Comparison of ENCODE assay signal across 14 cellular contexts in genomic region chr6:62528894-62529526, GRCh38.
"Had no signal": no experiment of that assay in that cellular context is flagged by ENCODE, and none has a peak within 500 bp of the region (broad histone marks: within the 10 kb centered on the region; RNA-seq: fewer than 3 reads in every experiment).

No MANE protein-coding gene starts in this region.

- H3K27ac Mint-ChIP-seq: activated B cell treated with CpG ODN at 0.5 μM for 24 hours; activated CD4-positive, alpha-beta T cell treated with anti-CD3 and anti-CD28 coated beads, Interleukin-2, amount 10 ng/mL, durations not matched to agents 24 days and 14 days; activated naive CD4-positive, alpha-beta T cell treated with anti-CD3 and anti-CD28 coated beads for 36 hours; nephron progenitor cell had no signal

- H3K4me3 ChIP-seq: gastrocnemius medialis, psoas muscle had no signal

- H3K4me3 Mint-ChIP-seq: activated B cell treated with CpG ODN at 0.5 μM for 24 hours; activated CD4-positive, alpha-beta T cell treated with anti-CD3 and anti-CD28 coated beads, Interleukin-2, amount 10 ng/mL, durations not matched to agents 24 days and 14 days; activated naive CD4-positive, alpha-beta T cell treated with anti-CD3 and anti-CD28 coated beads for 36 hours; nephron progenitor cell had no signal

- H3K4me1 Mint-ChIP-seq: activated CD4-positive, alpha-beta T cell treated with anti-CD3 and anti-CD28 coated beads, Interleukin-2, amount 10 ng/mL, durations not matched to agents 24 days and 14 days; nephron progenitor cell had no signal

- ATAC-seq: gastrocnemius medialis, psoas muscle, sciatic nerve had no signal

- H3K27me3 Mint-ChIP-seq: activated B cell treated with CpG ODN at 0.5 μM for 24 hours; activated CD4-positive, alpha-beta T cell treated with anti-CD3 and anti-CD28 coated beads, Interleukin-2, amount 10 ng/mL, durations not matched to agents 24 days and 14 days had no signal

- DNase-seq: activated B cell treated with CpG ODN at 0.5 μM for 24 hours; activated CD4-positive, alpha-beta T cell treated with anti-CD3 and anti-CD28 coated beads, Interleukin-2, amount 10 ng/mL, durations not matched to agents 24 days and 14 days; activated CD8-positive, alpha-beta memory T cell treated with anti-CD3 and anti-CD28 coated beads for 24 hours; activated naive CD4-positive, alpha-beta T cell treated with anti-CD3 and anti-CD28 coated beads for 36 hours; central memory CD4-positive, alpha-beta T cell; effector memory CD4-positive, alpha-beta T cell; gastrocnemius medialis; mesendoderm; nephron progenitor cell; psoas muscle; stimulated activated CD4-positive, alpha-beta T cell treated with anti-CD3 and anti-CD28 coated beads, Interleukin-2, amount 100 ng/mL, for 48 hours; T1000 had no signal

- H3K27ac ChIP-seq: epithelial cell of prostate, gastrocnemius medialis, psoas muscle had no signal
